ENCODE assay signal across 9 cellular contexts in the genomic region with DNA sequence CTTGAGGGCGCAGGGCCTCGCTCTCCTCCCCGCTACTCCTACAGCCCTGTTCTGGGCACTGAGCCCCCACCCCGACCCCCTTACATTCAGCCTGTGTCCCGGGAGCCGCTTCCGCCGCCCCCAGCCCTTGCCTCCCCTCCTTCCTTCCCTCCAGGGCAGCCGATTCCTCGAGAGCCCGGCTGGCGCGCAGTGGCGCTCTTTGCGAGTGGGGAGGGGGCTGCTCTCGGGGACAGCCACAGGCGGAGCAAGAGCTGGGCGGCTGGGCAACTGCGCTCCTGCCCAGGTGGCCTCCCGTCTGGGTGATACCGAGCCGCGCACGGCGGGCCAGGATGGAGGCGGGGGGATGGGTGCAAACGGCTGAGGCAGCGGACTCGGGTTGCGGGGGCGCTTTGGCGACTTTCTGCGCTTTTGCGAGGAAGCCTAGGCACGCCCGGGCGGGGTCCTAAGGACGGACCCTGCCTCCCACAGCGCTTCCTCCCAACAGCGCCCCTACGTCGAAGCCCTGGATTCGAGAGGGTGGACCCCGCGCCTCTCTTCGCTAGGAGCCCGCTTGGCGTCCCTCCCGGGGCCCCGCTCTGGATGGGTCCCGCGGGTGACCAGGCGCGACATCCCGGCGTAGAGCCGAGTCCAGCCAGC. TPM values are rescaled to one million over a fixed set of nuclear protein-coding genes. Genes with fewer than 3 reads are reported as not detected.
DNase-seq lines count a peak whose midpoint lies in the region; ATAC-seq and TF ChIP-seq lines count a peak whose summit lies in the region.
"Had no signal": no experiment of that assay in that cellular context is flagged by ENCODE, and none has a peak within 500 bp of the region (broad histone marks: within the 10 kb centered on the region; RNA-seq: fewer than 3 reads in every experiment).

No MANE protein-coding gene starts in this region.

- ATAC-seq in T-cell (replicated peaks in 1 of 4) = no peak
- no peak for ATAC-seq in gastroesophageal sphincter
- ATAC-seq in HG03196 (IDR thresholded peaks at IDR 0.05; ENCODE audit: unreplicated experiment) = no peak
- ATAC-seq in GM21367 (IDR thresholded peaks at IDR 0.05; ENCODE audit: unreplicated experiment) = no peak

- POLR2A ChIA-PET in T-cell (lab: Charles Lee) (no interaction called here), HEK293T (lab: Yijun Ruan, JAX) (interaction anchor here (1.0 to 2.4 kb wide), 3 partner anchors 95 to 103 kb away, joined by 3 to 8 read pairs (median 5); partner anchors contain the start of gene CFAP20)

- peak overlapping the region in 3 of 4 donors; percentile 83 to 89 (median 89) for H3K27ac ChIP-seq in gastroesophageal sphincter

- CTCF ChIA-PET in T-cell (lab: Charles Lee) (interaction anchor here (0.6 kb wide), 2 partner anchors 19 to 123 kb away, joined by 4 to 7 read pairs; no protein-coding TSS in a partner anchor), HEK293T (lab: Yijun Ruan, JAX) (interaction anchor here (0.8 to 2.5 kb wide), 2 partner anchors 95 to 101 kb away, joined by 3 to 10 read pairs; no protein-coding TSS in a partner anchor)

- H3K27me3 Mint-ChIP-seq in T-cell (peaks cover 4 to 13% of the 10 kb centered on the region in 2 donors), progenitor cell of endocrine pancreas (no peaks in the 10 kb centered on the region)

- H3K27me3 ChIP-seq in gastroesophageal sphincter = no peaks in the 10 kb centered on the region
- H3K27me3 ChIP-seq: adrenal gland had no signal

- H3K4me3 ChIP-seq in gastroesophageal sphincter = peak overlapping the region; percentile 68 to 84

- H3K36me3 ChIP-seq in gastroesophageal sphincter = no peaks in the 10 kb centered on the region
- H3K36me3 ChIP-seq: adrenal gland had no signal

- H3K9me3 Mint-ChIP-seq in T-cell = no peaks in the 10 kb centered on the region
- no peaks in the 10 kb centered on the region for H3K9me3 Mint-ChIP-seq in progenitor cell of endocrine pancreas (ENCODE audit: low read depth)

- TF ChIP-seq EP300 in gastroesophageal sphincter (IDR thresholded peaks at IDR 0.05) = no peak

- peaks cover 0 to 92% (median 33%) of the 10 kb centered on the region in 3 donors for H3K4me1 ChIP-seq in gastroesophageal sphincter

- peak; percentile 64 for DNase-seq in D341Med (ENCODE audit: low spot score)
- peak in 2 of 34 experiments; percentile 8 to 10 for DNase-seq in T-cell
- DNase-seq in progenitor cell of endocrine pancreas (ENCODE audit: low spot score, unreplicated experiment) = peak; percentile 37
- DNase-seq in GM03348 (ENCODE audit: low spot score) = no peak
- no peak for DNase-seq in HEK293T (ENCODE audit: extremely low spot score)

- H3K36me3 Mint-ChIP-seq in T-cell (no peaks in the 10 kb centered on the region), progenitor cell of endocrine pancreas (ENCODE audit: insufficient read depth) (peaks cover 4% of the 10 kb centered on the region)

- TF ChIP-seq CTCF in gastroesophageal sphincter (IDR thresholded peaks at IDR 0.05) = no peak
- TF ChIP-seq CTCF in progenitor cell of endocrine pancreas (IDR thresholded peaks at IDR 0.05; ENCODE audit: unreplicated experiment) = peak; percentile 19

- peak overlapping the region; percentile 54 to 57 (median 54) for H3K4me3 Mint-ChIP-seq in T-cell
- peak overlapping the region; percentile 76 for H3K4me3 Mint-ChIP-seq in progenitor cell of endocrine pancreas (ENCODE audit: low read depth)

- TF ChIP-seq POLR2A in gastroesophageal sphincter (IDR thresholded peaks at IDR 0.05) = no peak

- no CpG with 5 or more reads among the region's 57 CpGs for WGBS in gastroesophageal sphincter (ENCODE audit: low coverage in 1 of 2), 2 donors

- no peak overlapping the region for H3K27ac Mint-ChIP-seq in T-cell
- H3K27ac Mint-ChIP-seq in progenitor cell of endocrine pancreas = no peak overlapping the region

- H3K9me3 ChIP-seq in gastroesophageal sphincter = no peaks in the 10 kb centered on the region
- H3K9me3 ChIP-seq: adrenal gland had no signal

- H3K4me1 Mint-ChIP-seq in T-cell (peaks cover 11 to 18% (median 13%) of the 10 kb centered on the region in 3 donors), progenitor cell of endocrine pancreas (ENCODE audit: low read depth) (peaks cover 47% of the 10 kb centered on the region)

TF ChIP-seq in HEK293T, 16 proteins besides CTCF, POLR2A, EP300 and RAD21:
- TF ChIP-seq LEF1 (IDR thresholded peaks at IDR 0.05; ENCODE audit: borderline replicate concordance) (no peak), FOXK2 (IDR thresholded peaks at IDR 0.05) (no peak), L3MBTL2 (conservative IDR thresholded peaks at IDR 0.05) (no peak), ZNF384 (IDR thresholded peaks at IDR 0.05) (no peak), ARNT (IDR thresholded peaks at IDR 0.05) (no peak), FOXM1 (IDR thresholded peaks at IDR 0.05; ENCODE audit: borderline replicate concordance) (no peak), CTBP1 (IDR thresholded peaks at IDR 0.05; ENCODE audit: borderline replicate concordance) (no peak), NFRKB (IDR thresholded peaks at IDR 0.05) (no peak), BHLHE40 (IDR thresholded peaks at IDR 0.05; ENCODE audit: borderline replicate concordance) (no peak), SUZ12 (IDR thresholded peaks at IDR 0.05) (no peak), TARDBP (IDR thresholded peaks at IDR 0.05) (no peak), FOXA1 (IDR thresholded peaks at IDR 0.05) (no peak), ELF4 (IDR thresholded peaks at IDR 0.05) (no peak), SP1 (IDR thresholded peaks at IDR 0.05) (no peak), HDGF (IDR thresholded peaks at IDR 0.05; ENCODE audit: borderline replicate concordance) (no peak)
- TF ChIP-seq, protein P1, sequence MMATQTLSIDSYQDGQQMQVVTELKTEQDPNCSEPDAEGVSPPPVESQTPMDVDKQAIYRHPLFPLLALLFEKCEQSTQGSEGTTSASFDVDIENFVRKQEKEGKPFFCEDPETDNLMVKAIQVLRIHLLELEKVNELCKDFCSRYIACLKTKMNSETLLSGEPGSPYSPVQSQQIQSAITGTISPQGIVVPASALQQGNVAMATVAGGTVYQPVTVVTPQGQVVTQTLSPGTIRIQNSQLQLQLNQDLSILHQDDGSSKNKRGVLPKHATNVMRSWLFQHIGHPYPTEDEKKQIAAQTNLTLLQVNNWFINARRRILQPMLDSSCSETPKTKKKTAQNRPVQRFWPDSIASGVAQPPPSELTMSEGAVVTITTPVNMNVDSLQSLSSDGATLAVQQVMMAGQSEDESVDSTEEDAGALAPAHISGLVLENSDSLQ (IDR thresholded peaks at IDR 0.05) = no peak
TF ChIP-seq in HEK293T: peak in this region for 0.

RNA-seq across cellular contexts. Expression of gene MMP15, which starts 1.3 kb away (rescaled TPM):
- 1 to 10 TPM in 2 of 5 donors, under 1 TPM in 3; 0.30 to 1.3 (median 0.85) TPM for total RNA-seq in T-cell
- 10 to 100 TPM in 2 of 4 donors, 1 to 10 TPM in 2; 2.0 to 12.8 (median 8.0) TPM for total RNA-seq in gastroesophageal sphincter
- 77.6 and 85.0 TPM in 2 replicates for total RNA-seq in progenitor cell of endocrine pancreas

RNA-seq across cellular contexts. Expression of gene USB1, which starts 25.6 kb away (rescaled TPM):
- total RNA-seq in T-cell (10 to 100 TPM; 31.7 to 44.2 (median 41.3) TPM), gastroesophageal sphincter (10 to 100 TPM; 18.2 to 87.1 (median 27.6) TPM), progenitor cell of endocrine pancreas (43.0 and 43.6 TPM in 2 replicates)

RNA-seq across cellular contexts. Expression of gene ZNF319, which starts 26.4 kb away (rescaled TPM):
- 10 to 100 TPM; 14.9 to 25.4 (median 20.4) TPM for total RNA-seq in T-cell
- total RNA-seq in gastroesophageal sphincter = 10 to 100 TPM in 1 of 4 donors, 1 to 10 TPM in 3; 4.4 to 16.0 (median 8.0) TPM
- 12.4 and 14.9 TPM in 2 replicates for total RNA-seq in progenitor cell of endocrine pancreas

RNA-seq across cellular contexts. Expression of gene CNGB1, which starts 55.9 kb away (rescaled TPM):
- total RNA-seq in T-cell (not detected), gastroesophageal sphincter (under 1 TPM in 2 of 4 donors, not detected in 2; 0.15 to 0.67 TPM), progenitor cell of endocrine pancreas (not detected in 2 replicates)

Comparison
In these comparisons a context has a peak if more than half of its experiments do, and no peak if none do; other contexts are left out.
1. DNase-seq: peak in D341Med (single experiment) and progenitor cell of endocrine pancreas (single experiment); none in GM03348 (single experiment) and HEK293T (single experiment).